ENCODE assay signal across 12 cellular contexts in the genomic region with DNA sequence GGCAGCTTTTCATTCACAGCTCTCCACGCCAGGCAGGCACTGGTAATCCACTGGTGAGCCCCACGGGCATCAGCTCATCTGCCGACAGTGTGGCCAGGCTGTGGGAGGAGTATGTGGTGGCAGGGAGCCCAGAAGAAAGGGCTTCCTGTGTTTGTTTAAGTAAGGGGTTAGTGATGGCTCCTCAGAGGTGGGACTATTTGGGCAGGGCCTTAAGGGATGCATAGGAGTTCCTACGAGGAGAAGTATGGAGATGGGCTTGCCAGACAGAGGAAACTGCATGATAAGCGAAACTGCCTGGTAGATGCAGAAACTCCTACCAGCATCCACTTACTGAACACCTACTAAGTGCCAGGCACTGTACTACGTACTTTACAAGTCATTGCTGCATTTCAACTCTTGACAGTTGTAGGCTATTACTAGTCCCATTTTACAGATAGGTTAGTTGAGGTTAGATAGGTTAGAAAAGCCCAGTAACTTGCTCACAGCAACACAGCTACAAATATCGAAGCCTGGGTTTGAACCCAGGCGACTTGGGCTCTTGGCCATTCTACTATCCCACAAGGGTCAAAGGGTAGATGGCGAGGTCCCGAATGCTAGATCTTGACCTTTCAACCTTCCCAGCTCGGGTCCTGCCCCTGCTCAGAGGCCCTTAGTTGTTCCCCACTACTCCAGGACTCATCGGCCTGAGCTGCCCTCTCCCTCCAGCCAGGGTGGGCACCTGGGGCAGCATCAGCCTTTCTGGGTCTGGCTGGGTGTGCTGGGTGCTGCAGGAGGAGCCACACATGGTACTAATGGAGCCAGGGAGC. TPM values are rescaled to one million over a fixed set of nuclear protein-coding genes. Genes with fewer than 3 reads are reported as not detected.
DNase-seq lines count a peak whose midpoint lies in the region; ATAC-seq lines count a peak whose summit lies in the region.
"Had no signal": no experiment of that assay in that cellular context is flagged by ENCODE, and none has a peak within 500 bp of the region (broad histone marks: within the 10 kb centered on the region; RNA-seq: fewer than 3 reads in every experiment).

No MANE protein-coding gene starts in this region.

- no peaks in the 10 kb centered on the region for H3K9me3 ChIP-seq in trophoblast cell (ENCODE audit: insufficient read depth, low read depth, low read length)

- no peak overlapping the region for H3K4me3 ChIP-seq in trophoblast cell (ENCODE audit: low read depth, low read length)

- no peak overlapping the region for H3K4me2 ChIP-seq in trophoblast cell (ENCODE audit: low read length)
- H3K4me2 ChIP-seq: KMS-11 had no signal

- H3K23ac ChIP-seq in trophoblast cell (ENCODE audit: low read length): no peak overlapping the region

- peak overlapping the region; percentile 79 for H4K8ac ChIP-seq in trophoblast cell (ENCODE audit: low read depth, low read length)

- H4K91ac ChIP-seq in trophoblast cell (ENCODE audit: low read depth, low read length): peak overlapping the region; percentile 90

- peak overlapping the region; percentile 80 for H3K14ac ChIP-seq in trophoblast cell (ENCODE audit: low read length)

- H3K18ac ChIP-seq in trophoblast cell (ENCODE audit: low read length): peak overlapping the region; percentile 86

- peak overlapping the region; percentile 42 for H3K4ac ChIP-seq in trophoblast cell (ENCODE audit: low read depth, low read length)

- H3K79me1 ChIP-seq in trophoblast cell (ENCODE audit: low read length): peaks cover 42% of the 10 kb centered on the region

- peak overlapping the region; percentile 87 for H2BK12ac ChIP-seq in trophoblast cell (ENCODE audit: low read length)

- H3K36me3 ChIP-seq in trophoblast cell (ENCODE audit: control insufficient read depth in 1 of 2, insufficient read depth in 2 of 2, low read length in 2 of 2): no peaks in the 10 kb centered on the region

- H3K9ac ChIP-seq in trophoblast cell (ENCODE audit: low read length): no peak overlapping the region
- H3K9ac ChIP-seq: KMS-11 had no signal

- DNase-seq in Daoy (ENCODE audit: low read depth) (peak; percentile 85), NCI-H69 (lab: John Stamatoyannopoulos, UW) (peak; percentile 30), dedifferentiated amniotic fluid mesenchymal stem cell (ENCODE audit: extremely low spot score) (peak; percentile 56), trophoblast cell (no peak), GOT3 (lab: John Stamatoyannopoulos, UW) (no peak)
- DNase-seq: activated CD4-positive, CD25-positive, alpha-beta regulatory T cell treated with anti-CD3 and anti-CD28 coated beads, Interleukin-2, amount 50 U/mL, for 72 hours; activated naive CD4-positive, alpha-beta T cell; stimulated activated naive CD4-positive, alpha-beta T cell had no signal

- peak overlapping the region; percentile 47 for H4K12ac ChIP-seq in trophoblast cell (ENCODE audit: low read depth, low read length)

- peaks cover 25 to 31% of the 10 kb centered on the region in 2 experiments for H3K4me1 ChIP-seq in trophoblast cell (ENCODE audit: control insufficient read depth in 1 of 2, insufficient read depth in 2 of 2, low read length in 2 of 2)

- H3K79me2 ChIP-seq in trophoblast cell (ENCODE audit: control insufficient read depth, insufficient read depth, low read length, poor library complexity): peaks cover 11% of the 10 kb centered on the region

- peak overlapping the region; percentile 89 for H2BK5ac ChIP-seq in trophoblast cell (ENCODE audit: low read depth, low read length, poor library complexity)

- WGBS in trophoblast cell (ENCODE audit: extremely low coverage, insufficient coverage, insufficient read length): no CpG with 5 or more reads among the region's 12 CpGs

- ATAC-seq in GM21737 (IDR thresholded peaks at IDR 0.05; ENCODE audit: unreplicated experiment) (no peak), GM21723 (IDR thresholded peaks at IDR 0.05; ENCODE audit: unreplicated experiment) (no peak), HG03342 (IDR thresholded peaks at IDR 0.05; ENCODE audit: unreplicated experiment) (no peak)

- peak overlapping the region; percentile 91 for H3K27ac ChIP-seq in trophoblast cell (ENCODE audit: low read depth, low read length)
- H3K27ac ChIP-seq: KMS-11 had no signal

- H2AFZ ChIP-seq in trophoblast cell (ENCODE audit: insufficient read depth, low read length, poor library complexity): peak overlapping the region; percentile 33

- peak overlapping the region; percentile 95 for H2AK5ac ChIP-seq in trophoblast cell (ENCODE audit: low read length)

- H3K27me3 ChIP-seq in trophoblast cell (ENCODE audit: insufficient read depth, low read length): no peaks in the 10 kb centered on the region

- H2BK120ac ChIP-seq in trophoblast cell (ENCODE audit: insufficient read depth, low read length, poor library complexity): peak overlapping the region; percentile 59

RNA-seq across cellular contexts. Expression of gene CEBPB, which starts 55.1 kb away (rescaled TPM):
- 29.5 and 38.0 TPM in 2 replicates for total RNA-seq in Daoy (2014; rRNA removed; shearing (Covaris generic))
- polyA plus RNA-seq in trophoblast cell (2013): 167 and 177 TPM in 2 replicates

Comparison
In these comparisons a context has a peak if more than half of its experiments do, and no peak if none do; other contexts are left out.
1. DNase-seq: peak in Daoy (single experiment), NCI-H69 (single experiment) and dedifferentiated amniotic fluid mesenchymal stem cell (single experiment); none in trophoblast cell (0 of 2) and GOT3 (single experiment).